Comparison of ENCODE assay signal across 12 cellular contexts in genomic region chr16:57285379-57285778, GRCh38. TPM values are rescaled to one million over a fixed set of nuclear protein-coding genes. Genes with fewer than 3 reads are reported as not detected.
DNase-seq lines count a peak whose midpoint lies in the region; ATAC-seq and TF ChIP-seq lines count a peak whose summit lies in the region.
"Had no signal": no experiment of that assay in that cellular context is flagged by ENCODE, and none has a peak within 500 bp of the region (broad histone marks: within the 10 kb centered on the region; RNA-seq: fewer than 3 reads in every experiment).

No MANE protein-coding gene starts in this region.

- ATAC-seq in CD8-positive, alpha-beta T cell = no peak
- ATAC-seq in HCT116 (no peak), GM21723 (IDR thresholded peaks at IDR 0.05; ENCODE audit: unreplicated experiment) (no peak)

- DNase-seq in CD8-positive, alpha-beta T cell = no peak
- DNase-seq in HCT116 (ENCODE audit: low read depth, low spot score) = no peak
- no peak for DNase-seq in superior temporal gyrus (ENCODE audit: extremely low spot score)
- DNase-seq in germinal center (ENCODE audit: low spot score) = no peak
- DNase-seq: brain microvascular endothelial cell; heart right ventricle; Peyer's patch; stimulated activated CD4-positive, alpha-beta T cell treated with anti-CD3 and anti-CD28 coated beads, Interleukin-4, amount 100 ng/mL, for 4 hours had no signal

- H3K27me3 ChIP-seq in CD8-positive, alpha-beta T cell (ENCODE audit: insufficient read depth, low read length) = no peaks in the 10 kb centered on the region
- no peaks in the 10 kb centered on the region for H3K27me3 ChIP-seq in HCT116 (ENCODE audit: insufficient read depth, low read length)

- H3K4me3 ChIP-seq in CD8-positive, alpha-beta T cell (ENCODE audit: low read depth, low read length) = peak overlapping the region; percentile 50
- peak overlapping the region; percentile 70 to 76 for H3K4me3 ChIP-seq in HCT116 (replicated peaks in 1 of 2; ENCODE audit: low read depth in 1 of 2, low read length in 2 of 2)

- peak overlapping the region; percentile 42 for H2AFZ ChIP-seq in HCT116 (ENCODE audit: low read depth, low read length, poor library complexity, severe bottlenecking)

- peaks cover 3% of the 10 kb centered on the region for H3K27me3 Mint-ChIP-seq in CD8-positive, alpha-beta T cell (ENCODE audit: low read depth)
- peaks cover 67% of the 10 kb centered on the region for H3K27me3 Mint-ChIP-seq in brain
- peaks cover 66% of the 10 kb centered on the region for H3K27me3 Mint-ChIP-seq in nephron (ENCODE audit: low read depth)

- no peaks in the 10 kb centered on the region for H4K20me1 ChIP-seq in HCT116 (ENCODE audit: insufficient read depth)

- H3K9me3 ChIP-seq in CD8-positive, alpha-beta T cell (ENCODE audit: low read length) = no peaks in the 10 kb centered on the region
- H3K9me3 ChIP-seq in HCT116 (ENCODE audit: control insufficient read depth in 1 of 2, insufficient read depth in 1 of 2, low read depth in 1 of 2, low read length in 2 of 2) = no peaks in the 10 kb centered on the region
- H3K9me3 ChIP-seq: heart right ventricle, Peyer's patch had no signal

- no peak overlapping the region for H3K27ac ChIP-seq in CD8-positive, alpha-beta T cell (ENCODE audit: low read depth, low read length)
- no peak overlapping the region for H3K27ac ChIP-seq in HCT116 (ENCODE audit: low read depth, low read length)
- H3K27ac ChIP-seq: brain microvascular endothelial cell had no signal

- POLR2A ChIA-PET in CD8-positive, alpha-beta T cell (lab: Charles Lee) = interaction anchor here (1.7 kb wide), 1 partner anchor 14 kb away, joined by 3 read pairs; no protein-coding TSS in a partner anchor
- POLR2A ChIA-PET in HCT116 (lab: Charles Lee) = no interaction called here

- CTCF ChIA-PET in CD8-positive, alpha-beta T cell (lab: Charles Lee) = no interaction called here
- CTCF ChIA-PET in HCT116 (lab: Charles Lee) = no interaction called here

- no peaks in the 10 kb centered on the region for H3K36me3 ChIP-seq in CD8-positive, alpha-beta T cell (ENCODE audit: insufficient read depth, low read length)
- no peaks in the 10 kb centered on the region for H3K36me3 ChIP-seq in HCT116 (ENCODE audit: control insufficient read depth in 1 of 2, insufficient read depth in 2 of 2, low read length in 2 of 2)
- H3K36me3 ChIP-seq: brain microvascular endothelial cell, heart right ventricle, Peyer's patch had no signal

- TF ChIP-seq CTCF in CD8-positive, alpha-beta T cell (IDR thresholded peaks at IDR 0.05) = no peak
- TF ChIP-seq CTCF in HCT116 (IDR thresholded peaks at IDR 0.05 in 2 of 3, conservative IDR thresholded peaks at IDR 0.05 in 1 of 3; ENCODE audit: borderline replicate concordance in 1 of 3, insufficient read depth in 1 of 3, low read depth in 2 of 3, low read length in 2 of 3) (no peak), brain (conservative IDR thresholded peaks at IDR 0.05) (no peak), nephron (IDR thresholded peaks at IDR 0.05; ENCODE audit: unreplicated experiment in 3 of 3) (no peak)

- peak overlapping the region; percentile 97 for H3K4me2 ChIP-seq in HCT116 (ENCODE audit: low read length)

- TF ChIP-seq POLR2A in HCT116 (IDR thresholded peaks at IDR 0.05; ENCODE audit: borderline replicate concordance, extremely low read depth, insufficient read depth, insufficient read length) = no peak

- H3K27ac Mint-ChIP-seq in CD8-positive, alpha-beta T cell = no peak overlapping the region
- no peak overlapping the region for H3K27ac Mint-ChIP-seq in brain
- no peak overlapping the region for H3K27ac Mint-ChIP-seq in nephron
- H3K27ac Mint-ChIP-seq: T-helper 1 cell treated with Interleukin-12 subunit alpha and Interleukin-12 subunit beta and Interleukin-4 antibody, amounts not matched to agents 30 μg/mL and 1 μg/mL, for 36 hours had no signal

- no peaks in the 10 kb centered on the region for H3K79me2 ChIP-seq in HCT116 (ENCODE audit: insufficient read depth, low read length)

- H3K4me3 Mint-ChIP-seq in CD8-positive, alpha-beta T cell = peak overlapping the region; percentile 71
- H3K4me3 Mint-ChIP-seq in brain (peak overlapping the region; percentile 62 to 81 (median 80)), nephron (peak overlapping the region; percentile 43 to 69 (median 66))

- RAD21 ChIA-PET in HCT116 (lab: Charles Lee; ENCODE audit: low non-redundant PET in 1 of 2, low total read pairs in 2 of 2, uncharacterized antibody in 2 of 2, unreplicated experiment in 2 of 2) = no interaction called here

- H3K36me3 Mint-ChIP-seq in CD8-positive, alpha-beta T cell = no peaks in the 10 kb centered on the region
- no peaks in the 10 kb centered on the region for H3K36me3 Mint-ChIP-seq in brain
- H3K36me3 Mint-ChIP-seq in nephron (ENCODE audit: low read depth) = no peaks in the 10 kb centered on the region

- H3K4me1 ChIP-seq in CD8-positive, alpha-beta T cell (ENCODE audit: insufficient read depth, low read length) = peaks cover 16% of the 10 kb centered on the region
- H3K4me1 ChIP-seq in HCT116 (ENCODE audit: control insufficient read depth in 1 of 2, insufficient read depth in 2 of 2, low read length in 2 of 2) = peaks cover 20 to 22% of the 10 kb centered on the region in 2 experiments; a peak in 3 of 4 replicates

- H3K9me2 ChIP-seq in HCT116 (ENCODE audit: insufficient read depth) = no peaks in the 10 kb centered on the region

- TF ChIP-seq RAD21 in HCT116 (IDR thresholded peaks at IDR 0.05; ENCODE audit: low read depth) = no peak

- peaks cover 21% of the 10 kb centered on the region for H3K4me1 Mint-ChIP-seq in CD8-positive, alpha-beta T cell (ENCODE audit: low read depth)
- peaks cover 23% of the 10 kb centered on the region for H3K4me1 Mint-ChIP-seq in brain
- H3K4me1 Mint-ChIP-seq in nephron = no peaks in the 10 kb centered on the region

- peak overlapping the region; percentile 63; the same call in 1 of the 2 replicates for H3K9ac ChIP-seq in HCT116 (ENCODE audit: low read length)

- intact Hi-C loops in CD8-positive, alpha-beta T cell (cut with DNase I, micrococcal nuclease) = loop anchor here in 1 of 2 experiments (2.0 kb wide), 3 partner anchors 15 to 41 kb away; partner anchors contain the start of gene ARL2BP
- intact Hi-C loops in HCT116 (cut with micrococcal nuclease) = no loop called here

- no TSS peak for BruUV-seq in HCT116 (replicated peaks; lab: Mats Ljungman, UMichigan)

- no peaks in the 10 kb centered on the region for H3K9me3 Mint-ChIP-seq in CD8-positive, alpha-beta T cell
- peaks cover 0 to 6% (median 0%) of the 10 kb centered on the region in 5 experiments for H3K9me3 Mint-ChIP-seq in brain
- no peaks in the 10 kb centered on the region for H3K9me3 Mint-ChIP-seq in nephron
- H3K9me3 Mint-ChIP-seq: T-helper 1 cell treated with Interleukin-12 subunit alpha and Interleukin-12 subunit beta and Interleukin-4 antibody, amounts not matched to agents 30 μg/mL and 1 μg/mL, for 36 hours had no signal

TF ChIP-seq in HCT116, 20 proteins besides CTCF, POLR2A, EP300 and RAD21 (continues in another document):
- TF ChIP-seq ELF1 (IDR thresholded peaks at IDR 0.05; ENCODE audit: borderline replicate concordance, low read depth) (no peak), SIN3A (IDR thresholded peaks at IDR 0.05; ENCODE audit: low read depth) (no peak), ATF3 (IDR thresholded peaks at IDR 0.05) (no peak), ZNF274 (IDR thresholded peaks at IDR 0.05; ENCODE audit: low read depth, low read length) (no peak), MAX (IDR thresholded peaks at IDR 0.05) (no peak), CEBPB (IDR thresholded peaks at IDR 0.05; ENCODE audit: low read depth) (no peak), ZFX (IDR thresholded peaks at IDR 0.05) (no peak), EZH2phosphoT487 (IDR thresholded peaks at IDR 0.05; ENCODE audit: borderline replicate concordance) (no peak), REST (IDR thresholded peaks at IDR 0.05; ENCODE audit: low read depth) (no peak), CBX3 (IDR thresholded peaks at IDR 0.05; ENCODE audit: low read depth) (no peak)

RNA-seq across cellular contexts. Expression of gene PLLP, which starts 0.9 kb away (rescaled TPM):
- total RNA-seq in CD8-positive, alpha-beta T cell = 1 to 10 TPM in 1 of 2 experiments, under 1 TPM in 1; 0.47 to 1.1 TPM
- total RNA-seq in HCT116 (2021; ENCODE audit: unreplicated experiment) = 3.1 TPM
- 5.3 and 5.9 TPM in 2 replicates for polyA plus RNA-seq in HCT116 (2012)
- 153 TPM for polyA plus RNA-seq in brain (ENCODE audit: insufficient read depth, low read depth, low replicate concordance)

RNA-seq across cellular contexts. Expression of gene ARL2BP, which starts 40.3 kb away (rescaled TPM):
- 10 to 100 TPM; 32.8 to 35.2 TPM for total RNA-seq in CD8-positive, alpha-beta T cell
- 28.8 TPM for total RNA-seq in HCT116 (2021; ENCODE audit: unreplicated experiment)
- 17.8 and 19.7 TPM in 2 replicates for polyA plus RNA-seq in HCT116 (2012)
- polyA plus RNA-seq in brain (ENCODE audit: insufficient read depth, low read depth, low replicate concordance) = 62.5 TPM
